In genomic region chr7:102467581-102468415, GRCh38 we compare ENCODE assay signal across 24 cellular contexts. TPM values are rescaled to one million over a fixed set of nuclear protein-coding genes. Genes with fewer than 3 reads are reported as not detected.
A peak's percentile ranks its signal among the peaks of the same experiment; 100 is the strongest.
DNase-seq lines count a peak whose midpoint lies in the region; ATAC-seq and TF ChIP-seq lines count a peak whose summit lies in the region.
"Had no signal": no experiment of that assay in that cellular context is flagged by ENCODE, and none has a peak within 500 bp of the region (broad histone marks: within the 10 kb centered on the region; RNA-seq: fewer than 3 reads in every experiment).

No MANE protein-coding gene starts in this region.

- peak overlapping the region in 3 of 11 experiments; percentile 4 to 40 (median 18); a peak in 2 of 22 replicates for H3K27ac ChIP-seq in BLaER1 treated with 17β-estradiol and CSF1 and Interleukin-3, amounts not matched to agents 10 nM and 100 nM
- no peak overlapping the region for H3K27ac ChIP-seq in upper lobe of right lung
- H3K27ac ChIP-seq: brain microvascular endothelial cell, heart right ventricle, parathyroid adenoma, tibial artery had no signal

- H3K4me3 ChIP-seq in BLaER1 treated with 17β-estradiol and CSF1 and Interleukin-3, amounts not matched to agents 10 nM and 100 nM: no peak overlapping the region
- H3K4me3 ChIP-seq in upper lobe of right lung: no peak overlapping the region
- H3K4me3 ChIP-seq: dorsolateral prefrontal cortex, heart right ventricle, lung, mucosa of descending colon, tibial artery had no signal

- no peak for TF ChIP-seq CTCF in GM13977 (IDR thresholded peaks at IDR 0.05; ENCODE audit: extremely low read depth, insufficient read depth, missing control alignments)
- TF ChIP-seq CTCF in upper lobe of right lung (IDR thresholded peaks at IDR 0.05): no peak

- H3K4me2 ChIP-seq in BLaER1 treated with 17β-estradiol and CSF1 and Interleukin-3, amounts not matched to agents 10 nM and 100 nM: peak overlapping the region in 8 of 11 experiments; percentile 8 to 77 (median 43); a peak in 15 of 22 replicates
- H3K4me2 ChIP-seq: SK-N-SH had no signal

- no peak for ATAC-seq in sciatic nerve
- no peak for ATAC-seq in upper lobe of right lung
- ATAC-seq: HCT116, heart right ventricle had no signal

- peaks cover 24 to 66% (median 52%) of the 10 kb centered on the region in 10 experiments for H3K4me1 ChIP-seq in BLaER1 treated with 17β-estradiol and CSF1 and Interleukin-3, amounts not matched to agents 10 nM and 100 nM
- H3K4me1 ChIP-seq in upper lobe of right lung: peaks cover 20% of the 10 kb centered on the region

- H3K27me3 ChIP-seq in BLaER1 treated with 17β-estradiol and CSF1 and Interleukin-3, amounts not matched to agents 10 nM and 100 nM: no peaks in the 10 kb centered on the region
- H3K27me3 ChIP-seq in upper lobe of right lung: no peaks in the 10 kb centered on the region
- H3K27me3 ChIP-seq: brain microvascular endothelial cell, dorsolateral prefrontal cortex, heart right ventricle, tibial artery had no signal

- in situ Hi-C loops in GM13977 (cut with MboI; ENCODE audit: low pct_unique_long_range_greater_than_20kb, low sequenced_read_pairs, unreplicated experiment): loop anchor here (5.0 kb wide), 1 partner anchor 65 kb away; no protein-coding TSS in a partner anchor

- H4K20me1 ChIP-seq in BLaER1 treated with 17β-estradiol and CSF1 and Interleukin-3, amounts not matched to agents 10 nM and 100 nM: peaks cover 3 to 73% (median 20%) of the 10 kb centered on the region in 11 experiments; a peak in 18 of 22 replicates

- H3K9me3 ChIP-seq in BLaER1 treated with 17β-estradiol and CSF1 and Interleukin-3, amounts not matched to agents 10 nM and 100 nM (replicated peaks in 1 of 11): no peaks in the 10 kb centered on the region
- no peaks in the 10 kb centered on the region for H3K9me3 ChIP-seq in upper lobe of right lung
- H3K9me3 ChIP-seq: Caco-2, heart right ventricle, mucosa of descending colon, SK-N-SH, tibial artery had no signal

- DNase-seq in GM13977 (ENCODE audit: low spot score) (peak; percentile 23), epidermal melanocyte (ENCODE audit: insufficient read length, low spot score) (peak; percentile 15), sciatic nerve (ENCODE audit: low spot score) (peak; percentile 55), SHP77 treated with DMSO at 0.1 percent for 48 hours (lab: John Stamatoyannopoulos, UW) (no peak), HT-29 (ENCODE audit: low spot score) (no peak), upper lobe of right lung (no peak)
- DNase-seq: activated CD4-positive, CD25-positive, alpha-beta regulatory T cell treated with anti-CD3 and anti-CD28 coated beads, Interleukin-2, amount 50 U/mL, for 72 hours; activated CD8-positive, alpha-beta memory T cell treated with anti-CD3 and anti-CD28 coated beads, Interleukin-2, amount 50 U/mL, for 48 hours; amniotic stem cell; C1 segment of cervical spinal cord; NCI-H1436 treated with DMSO at 0.1 percent for 48 hours; NCI-H774; stimulated activated CD4-positive, alpha-beta T cell treated with anti-CD3 and anti-CD28 coated beads, Interleukin-12 subunit alpha, Interleukin-12 subunit beta, amount 100 ng/mL, for 4 hours had no signal

- peak overlapping the region in 10 of 11 experiments; percentile 4 to 63 (median 32); a peak in 14 of 22 replicates for H3K9ac ChIP-seq in BLaER1 treated with 17β-estradiol and CSF1 and Interleukin-3, amounts not matched to agents 10 nM and 100 nM
- H3K9ac ChIP-seq: parathyroid adenoma, SK-N-SH had no signal

- intact Hi-C loops in sciatic nerve (cut with DNase I) (no loop called here), upper lobe of right lung (cut with DNase I) (loop anchor here (10.0 kb wide), 1 partner anchor 53 kb away; no protein-coding TSS in a partner anchor)

- peaks cover 10 to 56% (median 42%) of the 10 kb centered on the region in 11 experiments; a peak in 21 of 22 replicates for H3K36me3 ChIP-seq in BLaER1 treated with 17β-estradiol and CSF1 and Interleukin-3, amounts not matched to agents 10 nM and 100 nM
- H3K36me3 ChIP-seq in upper lobe of right lung: peaks cover 5% of the 10 kb centered on the region

RNA-seq across cellular contexts. Expression of gene LRWD1, which starts 3.0 kb away (rescaled TPM):
- total RNA-seq in sciatic nerve: 11.1 TPM
- total RNA-seq in HT-29 (2014; rRNA removed; shearing (Covaris generic)): 73.6 and 81.2 TPM in 2 replicates
- total RNA-seq in upper lobe of right lung: 15.7 TPM

RNA-seq across cellular contexts. Expression of gene ALKBH4, which starts 3.1 kb away (rescaled TPM):
- total RNA-seq in sciatic nerve: 8.6 TPM
- 31.5 and 36.5 TPM in 2 replicates for total RNA-seq in HT-29 (2014; rRNA removed; shearing (Covaris generic))
- total RNA-seq in upper lobe of right lung: 7.4 TPM

RNA-seq across cellular contexts. Expression of gene POLR2J, which starts 10.9 kb away (rescaled TPM):
- total RNA-seq in sciatic nerve (31.6 TPM), upper lobe of right lung (35.0 TPM)
- 96.9 and 101 TPM in 2 replicates for total RNA-seq in HT-29 (2014; rRNA removed; shearing (Covaris generic))

RNA-seq across cellular contexts. Expression of gene ORAI2, which starts 34.4 kb away (rescaled TPM):
- 18.0 TPM for total RNA-seq in sciatic nerve
- total RNA-seq in HT-29 (2014; rRNA removed; shearing (Covaris generic)): 37.4 and 39.8 TPM in 2 replicates
- 20.0 TPM for total RNA-seq in upper lobe of right lung

RNA-seq across cellular contexts. Expression of gene RASA4B, which starts 49.8 kb away (rescaled TPM):
- total RNA-seq in sciatic nerve (59.3 TPM), upper lobe of right lung (30.0 TPM)
- 7.4 and 13.9 TPM in 2 replicates for total RNA-seq in HT-29 (2014; rRNA removed; shearing (Covaris generic))

Comparison
In these comparisons a context has a peak if more than half of its experiments do, and no peak if none do; other contexts are left out.
1. DNase-seq: peak in GM13977 (single experiment), epidermal melanocyte (single experiment) and sciatic nerve (single experiment); none in SHP77 treated with DMSO at 0.1 percent for 48 hours (single experiment), HT-29 (single experiment) and upper lobe of right lung (single experiment).